ENCODE assay signal across 8 cellular contexts in the genomic region with DNA sequence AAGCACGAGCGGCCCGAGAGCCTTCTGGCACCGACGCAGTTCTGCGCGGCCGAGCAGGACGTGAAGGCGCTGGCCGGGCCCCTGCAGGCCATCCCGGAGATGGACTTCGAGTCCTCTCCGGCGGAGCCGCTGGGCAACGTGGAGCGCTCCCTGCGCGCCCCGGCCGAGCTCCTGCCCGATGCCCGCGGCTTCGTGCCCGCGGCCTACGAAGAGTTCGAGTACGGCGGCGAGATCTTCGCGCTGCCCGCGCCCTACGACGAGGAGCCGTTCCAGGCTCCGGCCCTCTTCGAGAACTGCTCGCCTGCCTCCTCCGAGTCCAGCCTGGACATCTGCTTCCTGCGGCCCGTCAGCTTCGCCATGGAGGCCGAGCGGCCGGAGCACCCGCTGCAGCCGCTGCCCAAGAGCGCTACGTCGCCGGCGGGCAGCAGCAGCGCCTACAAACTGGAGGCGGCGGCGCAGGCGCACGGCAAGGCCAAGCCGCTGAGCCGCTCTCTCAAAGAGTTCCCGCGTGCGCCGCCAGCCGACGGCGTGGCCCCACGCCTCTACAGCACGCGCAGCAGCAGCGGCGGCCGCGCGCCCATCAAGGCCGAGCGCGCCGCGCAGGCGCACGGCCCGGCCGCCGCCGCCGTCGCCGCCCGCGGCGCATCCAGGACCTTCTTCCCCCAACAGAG.
DNase-seq lines count a peak whose midpoint lies in the region; ATAC-seq and TF ChIP-seq lines count a peak whose summit lies in the region.

No MANE protein-coding gene starts in this region.

- DNase-seq in NCI-H1092 (lab: John Stamatoyannopoulos, UW) (peak; percentile 20), glomerular visceral epithelial cell (ENCODE audit: extremely low spot score) (peak; percentile 53), pons (ENCODE audit: low spot score) (peak; percentile 46), thoracic aorta (ENCODE audit: low spot score) (peak; percentile 25), nephron progenitor cell (no peak)
- DNase-seq in activated naive CD4-positive, alpha-beta T cell treated with anti-CD3 and anti-CD28 coated beads, Interleukin-2, amount 50 U/mL, for 16 hours = peak; percentile 72

- peaks cover 0 to 12% of the 10 kb centered on the region in 2 donors for H3K4me1 ChIP-seq in thoracic aorta (ENCODE audit: control insufficient read depth in 1 of 2, low read depth in 2 of 2)

- no peaks in the 10 kb centered on the region for H3K36me3 ChIP-seq in thoracic aorta

- no peaks in the 10 kb centered on the region for H3K9me3 ChIP-seq in thoracic aorta

- H3K36me3 Mint-ChIP-seq in nephron progenitor cell (ENCODE audit: low read depth) = peaks cover 5% of the 10 kb centered on the region

- peaks cover 3% of the 10 kb centered on the region for H3K27me3 Mint-ChIP-seq in nephron progenitor cell (ENCODE audit: low read depth, poor library complexity)

- ATAC-seq in GM19035 (IDR thresholded peaks at IDR 0.05; ENCODE audit: unreplicated experiment) (peak; percentile 74), thoracic aorta (ENCODE audit: insufficient number of reproducible peaks, low FRiP score, low read depth) (peak; percentile 70), HG03097 (IDR thresholded peaks at IDR 0.05; ENCODE audit: low FRiP score, unreplicated experiment) (no peak)

- peaks cover 5% of the 10 kb centered on the region for H3K4me1 Mint-ChIP-seq in nephron progenitor cell

- H3K9me3 Mint-ChIP-seq in nephron progenitor cell = peaks cover 6% of the 10 kb centered on the region

- no peak overlapping the region for H3K27ac ChIP-seq in thoracic aorta

- peak overlapping the region; percentile 71 for H3K4me3 ChIP-seq in thoracic aorta

- H3K27ac Mint-ChIP-seq in nephron progenitor cell = no peak overlapping the region

- no peak overlapping the region for H3K4me3 Mint-ChIP-seq in nephron progenitor cell

- TF ChIP-seq CTCF in thoracic aorta (IDR thresholded peaks at IDR 0.05) (no peak), nephron progenitor cell (IDR thresholded peaks at IDR 0.05) (no peak)

- H3K27me3 ChIP-seq in thoracic aorta (replicated peaks; ENCODE audit: insufficient read depth) = no peaks in the 10 kb centered on the region
